ENCODE assay signal across 17 cellular contexts in genomic region chr12:106189341-106189740, GRCh38. TPM values are rescaled to one million over a fixed set of nuclear protein-coding genes. Genes with fewer than 3 reads are reported as not detected.
"Had no signal": no experiment of that assay in that cellular context is flagged by ENCODE, and none has a peak within 500 bp of the region (broad histone marks: within the 10 kb centered on the region; RNA-seq: fewer than 3 reads in every experiment).

No MANE protein-coding gene starts in this region.

- H3K4me1 Mint-ChIP-seq: activated B cell treated with CpG ODN at 0.5 μM for 24 hours; activated naive CD4-positive, alpha-beta T cell treated with anti-CD3 and anti-CD28 coated beads, Interleukin-2, amount 50 U/mL, for 24 hours had no signal

- ATAC-seq: activated CD8-positive, alpha-beta T cell treated with anti-CD3 and anti-CD28 coated beads, Interleukin-2, amount 10 ng/mL, durations not matched to agents 7 days and 5 days; upper lobe of right lung had no signal

- H3K36me3 ChIP-seq: adrenal gland, cardiac muscle cell, esophagus squamous epithelium, ovary, sigmoid colon, spleen, stomach, upper lobe of right lung had no signal

- H3K27ac Mint-ChIP-seq: activated B cell treated with CpG ODN at 0.5 μM for 24 hours; activated CD8-positive, alpha-beta T cell treated with anti-CD3 and anti-CD28 coated beads, Interleukin-2, amount 10 ng/mL, durations not matched to agents 7 days and 5 days; activated naive CD4-positive, alpha-beta T cell treated with anti-CD3 and anti-CD28 coated beads, Interleukin-2, amount 50 U/mL, for 24 hours had no signal

- H3K4me3 Mint-ChIP-seq: activated B cell treated with CpG ODN at 0.5 μM for 24 hours; activated CD8-positive, alpha-beta T cell treated with anti-CD3 and anti-CD28 coated beads, Interleukin-2, amount 10 ng/mL, durations not matched to agents 7 days and 5 days; activated naive CD4-positive, alpha-beta T cell treated with anti-CD3 and anti-CD28 coated beads, Interleukin-2, amount 50 U/mL, for 24 hours had no signal

- H3K27me3 ChIP-seq: cardiac muscle cell, ovary, sigmoid colon, testis, upper lobe of right lung had no signal

- H3K4me3 ChIP-seq: adrenal gland, cardiac muscle cell, esophagus squamous epithelium, ovary, sigmoid colon, spleen, stomach, testis, upper lobe of right lung had no signal

- H3K9me3 Mint-ChIP-seq: activated B cell treated with CpG ODN at 0.5 μM for 24 hours; activated naive CD4-positive, alpha-beta T cell treated with anti-CD3 and anti-CD28 coated beads, Interleukin-2, amount 50 U/mL, for 24 hours had no signal

- H3K36me3 Mint-ChIP-seq: activated naive CD4-positive, alpha-beta T cell treated with anti-CD3 and anti-CD28 coated beads, Interleukin-2, amount 50 U/mL, for 24 hours had no signal

- DNase-seq: activated B cell treated with CpG ODN at 0.5 μM for 24 hours; activated CD4-positive, alpha-beta T cell treated with anti-CD3 and anti-CD28 coated beads for 48 hours; activated CD8-positive, alpha-beta memory T cell treated with anti-CD3 and anti-CD28 coated beads, Interleukin-2, amount 50 U/mL, for 4 hours; activated CD8-positive, alpha-beta T cell treated with anti-CD3 and anti-CD28 coated beads, Interleukin-2, amount 10 ng/mL, durations not matched to agents 7 days and 5 days; activated effector memory CD4-positive, alpha-beta T cell treated with anti-CD3 and anti-CD28 coated beads, Interleukin-2, amount 50 U/mL, for 16 hours; activated T-cell treated with anti-CD3 and anti-CD28 coated beads, Interleukin-2, amount 50 U/mL, for 48 hours; adrenal gland; esophagus squamous epithelium; ovary; sigmoid colon; spleen; stomach; T-helper 2 cell; testis; upper lobe of right lung had no signal

RNA-seq across cellular contexts. Expression of gene NUAK1, which starts 50.6 kb away (rescaled TPM):
- total RNA-seq: activated B cell treated with CpG ODN at 0.5 μM for 24 hours; activated CD8-positive, alpha-beta T cell treated with anti-CD3 and anti-CD28 coated beads, Interleukin-2, amount 10 ng/mL, durations not matched to agents 7 days and 5 days had no signal
